Comparison of ENCODE assay signal across 30 cellular contexts in genomic region chr5:181058786-181059296, GRCh38. TPM values are rescaled to one million over a fixed set of nuclear protein-coding genes. Genes with fewer than 3 reads are reported as not detected.
A peak's percentile ranks its signal among the peaks of the same experiment; 100 is the strongest.
DNase-seq lines count a peak whose midpoint lies in the region; ATAC-seq and TF ChIP-seq lines count a peak whose summit lies in the region.
"Had no signal": no experiment of that assay in that cellular context is flagged by ENCODE, and none has a peak within 500 bp of the region (broad histone marks: within the 10 kb centered on the region; RNA-seq: fewer than 3 reads in every experiment).

No MANE protein-coding gene starts in this region.

- peak overlapping the region; percentile 45 for H3K4me2 ChIP-seq in H9 (ENCODE audit: insufficient read depth, insufficient read length, low read length)
- H3K4me2 ChIP-seq: SK-N-SH had no signal

- H3K4me1 Mint-ChIP-seq in H9: peaks cover 20 to 23% of the 10 kb centered on the region in 2 experiments
- no peaks in the 10 kb centered on the region for H3K4me1 Mint-ChIP-seq in activated naive CD8-positive, alpha-beta T cell treated with anti-CD3 and anti-CD28 coated beads for 36 hours

- no peak overlapping the region for H2BK20ac ChIP-seq in H9 (ENCODE audit: low read depth, low read length, poor library complexity, severe bottlenecking)

- H3K4me1 ChIP-seq in H9 (ENCODE audit: insufficient read depth, low read length): 0 out of 2 replicates have a peak, but pooled peaks cover 2% of the 10 kb centered on the region
- peaks cover 0 to 52% (median 13%) of the 10 kb centered on the region in 6 donors for H3K4me1 ChIP-seq in spleen
- H3K4me1 ChIP-seq: HAP-1 had no signal

- H3K27ac Mint-ChIP-seq in H9: no peak overlapping the region
- H3K27ac Mint-ChIP-seq in activated naive CD8-positive, alpha-beta T cell treated with anti-CD3 and anti-CD28 coated beads for 36 hours: no peak overlapping the region
- H3K27ac Mint-ChIP-seq: activated naive CD4-positive, alpha-beta T cell treated with anti-CD3 and anti-CD28 coated beads for 36 hours; immature natural killer cell; naive thymus-derived CD4-positive, alpha-beta T cell; T-helper 17 cell had no signal

- H3K27me3 ChIP-seq in H9 (ENCODE audit: insufficient read depth, low read length) (peaks cover 59% of the 10 kb centered on the region), spleen (replicated peaks in 1 of 7) (peaks cover 0 to 99% (median 27%) of the 10 kb centered on the region in 7 donors)

- no peak overlapping the region for H3K27ac ChIP-seq in H9 (ENCODE audit: insufficient read length, low read depth, low read length)
- H3K27ac ChIP-seq in coronary artery: no peak overlapping the region
- peak overlapping the region in 7 of 8 donors; percentile 4 to 74 (median 67) for H3K27ac ChIP-seq in spleen
- H3K27ac ChIP-seq: cardiac muscle cell, left lung, parathyroid adenoma, RWPE1 had no signal

- H3K79me2 ChIP-seq in H9 (ENCODE audit: insufficient read depth, low read length): no peaks in the 10 kb centered on the region
- H3K79me2 ChIP-seq: parathyroid adenoma had no signal

- H3K36me3 ChIP-seq in spleen: peaks cover 0 to 8% (median 0%) of the 10 kb centered on the region in 6 donors
- H3K36me3 ChIP-seq: cardiac muscle cell, HAP-1, left lung had no signal

- no peak overlapping the region for H2BK12ac ChIP-seq in H9 (ENCODE audit: insufficient read length, low read depth, low read length)

- peak overlapping the region; percentile 43 to 76 for H3K4me3 Mint-ChIP-seq in H9
- no peak overlapping the region for H3K4me3 Mint-ChIP-seq in activated naive CD8-positive, alpha-beta T cell treated with anti-CD3 and anti-CD28 coated beads for 36 hours
- H3K4me3 Mint-ChIP-seq: activated naive CD4-positive, alpha-beta T cell treated with anti-CD3 and anti-CD28 coated beads for 36 hours; immature natural killer cell; T-helper 17 cell had no signal

- ATAC-seq in left lobe of liver: peak; percentile 53
- ATAC-seq: left lung; naive thymus-derived CD4-positive, alpha-beta T cell; sciatic nerve; T-helper 17 cell had no signal

- H3K56ac ChIP-seq in H9 (ENCODE audit: insufficient read length, low read depth, low read length): no peak overlapping the region

- no peak overlapping the region for H2AK5ac ChIP-seq in H9 (ENCODE audit: insufficient read length, low read length)

- H3K9me3 Mint-ChIP-seq in H9: peaks cover 3 to 19% of the 10 kb centered on the region in 2 experiments; a peak in 3 of 5 replicates
- H3K9me3 Mint-ChIP-seq in activated naive CD8-positive, alpha-beta T cell treated with anti-CD3 and anti-CD28 coated beads for 36 hours: no peaks in the 10 kb centered on the region
- H3K9me3 Mint-ChIP-seq: activated naive CD4-positive, alpha-beta T cell treated with anti-CD3 and anti-CD28 coated beads for 36 hours had no signal

- no peak for TF ChIP-seq POLR2A in spleen (IDR thresholded peaks at IDR 0.05)

- H3K4me3 ChIP-seq in coronary artery: peak overlapping the region; percentile 36
- peak overlapping the region in 5 of 8 donors; percentile 9 to 53 (median 21) for H3K4me3 ChIP-seq in spleen
- H3K4me3 ChIP-seq: cardiac muscle cell, HAP-1, left lung had no signal

- H3K23ac ChIP-seq in H9 (ENCODE audit: insufficient read length, low read depth, low read length): no peak overlapping the region

- H3K9ac ChIP-seq in H9 (ENCODE audit: extremely low read depth, insufficient read length, low read length): no peak overlapping the region
- H3K9ac ChIP-seq: parathyroid adenoma, SK-N-SH had no signal

- no peak overlapping the region for H2BK15ac ChIP-seq in H9 (ENCODE audit: low read depth, low read length)

- H3K79me1 ChIP-seq in H9 (ENCODE audit: insufficient read depth, low read depth, low read length, poor library complexity, severe bottlenecking): no peaks in the 10 kb centered on the region

- intact Hi-C loops in spleen (cut with DNase I; ENCODE audit: low total_unique reads): no loop called here

- no peaks in the 10 kb centered on the region for H4K20me1 ChIP-seq in H9 (ENCODE audit: control insufficient read depth, insufficient read depth, insufficient read length)

- no peak overlapping the region for H2AFZ ChIP-seq in H9 (ENCODE audit: low read length)
- H2AFZ ChIP-seq: parathyroid adenoma had no signal

- WGBS in H9 (ENCODE audit: extremely low coverage, insufficient read length, low lambda C conversion rate): no CpG with 5 or more reads among the region's 22 CpGs
- WGBS in spleen, 5 donors: 12 to 32% (median 19%) methylated on average over 6 to 22 of the region's 22 CpGs

- no peak for DNase-seq in H9
- peak; percentile 9 for DNase-seq in coronary artery (ENCODE audit: low spot score)
- DNase-seq in left lobe of liver (ENCODE audit: low spot score): no peak
- DNase-seq in spleen: no peak
- no peak for DNase-seq in activated naive CD8-positive, alpha-beta T cell treated with anti-CD3 and anti-CD28 coated beads for 36 hours
- no peak for DNase-seq in NCI-H2081 (lab: John Stamatoyannopoulos, UW)
- DNase-seq in NCI-H187 treated with DMSO at 0.1 percent for 48 hours (lab: John Stamatoyannopoulos, UW): no peak
- DNase-seq: activated CD4-positive, alpha-beta T cell treated with anti-CD3 and anti-CD28 coated beads for 4 hours; activated naive CD4-positive, alpha-beta T cell treated with anti-CD3 and anti-CD28 coated beads for 36 hours; amygdala; C1 segment of cervical spinal cord; DND-41; immature natural killer cell; left lung; naive thymus-derived CD4-positive, alpha-beta T cell; NCI-H1092; NCI-H1930; NCI-H226; NCI-H82; SK-N-SH; stimulated activated CD8-positive, alpha-beta memory T cell treated with anti-CD3 and anti-CD28 coated beads, Interleukin-4, amount 100 ng/mL, for 48 hours; T-helper 17 cell had no signal

- peaks cover 0 to 1% (median 0%) of the 10 kb centered on the region in 3 experiments; a peak in 1 of 7 replicates for H3K36me3 Mint-ChIP-seq in H9 (ENCODE audit: insufficient read depth in 1 of 3, low read depth in 3 of 3)
- no peaks in the 10 kb centered on the region for H3K36me3 Mint-ChIP-seq in activated naive CD8-positive, alpha-beta T cell treated with anti-CD3 and anti-CD28 coated beads for 36 hours
- H3K36me3 Mint-ChIP-seq: immature natural killer cell; naive thymus-derived CD4-positive, alpha-beta T cell had no signal

- H3K4ac ChIP-seq in H9 (ENCODE audit: low read depth, low read length): no peak overlapping the region

- no peak overlapping the region for H2BK120ac ChIP-seq in H9 (ENCODE audit: low read depth, low read length, poor library complexity, severe bottlenecking)

- peaks cover 98% of the 10 kb centered on the region for H3K27me3 Mint-ChIP-seq in H9 (ENCODE audit: low read depth)
- H3K27me3 Mint-ChIP-seq in activated naive CD8-positive, alpha-beta T cell treated with anti-CD3 and anti-CD28 coated beads for 36 hours: peaks cover 96% of the 10 kb centered on the region

- H4K5ac ChIP-seq in H9 (ENCODE audit: insufficient read length, low read depth, low read length): no peak overlapping the region

- H3T11ph ChIP-seq in H9 (ENCODE audit: low read length): no peak overlapping the region

- no peak overlapping the region for H2BK5ac ChIP-seq in H9 (ENCODE audit: insufficient read length, low read length)

- no peak for TF ChIP-seq CTCF in H9 (conservative IDR thresholded peaks at IDR 0.05)
- no peak for TF ChIP-seq CTCF in coronary artery (IDR thresholded peaks at IDR 0.05)
- no peak for TF ChIP-seq CTCF in spleen (IDR thresholded peaks at IDR 0.05 in 8 of 11, conservative IDR thresholded peaks at IDR 0.05 in 3 of 11)

- H3K14ac ChIP-seq in H9 (ENCODE audit: insufficient read depth, low read length): no peak overlapping the region

- peaks cover 11% of the 10 kb centered on the region for H3K23me2 ChIP-seq in H9 (ENCODE audit: insufficient read length, low read depth, low read length, poor library complexity, severe bottlenecking)

- H3K9me3 ChIP-seq in H9 (ENCODE audit: control insufficient read depth, low read depth, low read length) (no peaks in the 10 kb centered on the region), spleen (no peaks in the 10 kb centered on the region)
- H3K9me3 ChIP-seq: HAP-1, left lung, SK-N-SH had no signal

- H4K8ac ChIP-seq in H9 (replicated peaks; ENCODE audit: insufficient read length, low read depth, low read length): no peak overlapping the region

- H3K18ac ChIP-seq in H9 (ENCODE audit: insufficient read length, low read depth, low read length): no peak overlapping the region

- no peak overlapping the region for H4K91ac ChIP-seq in H9 (ENCODE audit: insufficient read length, low read depth, low read length)

RNA-seq across cellular contexts. Expression of gene BTNL9, which starts 18.8 kb away (rescaled TPM):
- total RNA-seq in H9 (2021) (0.88 and 0.96 TPM in 2 replicates), left lobe of liver (8.8 TPM), spleen (100 to 1,000 TPM in 1 of 7 donors, 10 to 100 TPM in 6; 41.6 to 123 (median 86.3) TPM)
- polyA plus RNA-seq in spleen: 10 to 100 TPM; 17.2 to 91.1 (median 32.6) TPM
- under 1 TPM in 1 of 2 experiments, not detected in 1; 0.12 TPM for total RNA-seq in activated naive CD8-positive, alpha-beta T cell treated with anti-CD3 and anti-CD28 coated beads for 36 hours
- total RNA-seq: activated CD8-positive, alpha-beta memory T cell treated with anti-CD3 and anti-CD28 coated beads for 36 hours; activated naive CD4-positive, alpha-beta T cell treated with anti-CD3 and anti-CD28 coated beads for 36 hours; cardiac muscle cell; fibroblast of lung had no signal
- polyA plus RNA-seq: AG04450; cardiac muscle cell; fibroblast of lung; immature natural killer cell; naive thymus-derived CD4-positive, alpha-beta T cell; SK-N-SH had no signal

Comparison
In these comparisons a context has a peak if more than half of its experiments do, and no peak if none do; other contexts are left out.
1. H3K27ac ChIP-seq: peak in spleen (7 of 8); none in H9 (single experiment) and coronary artery (0 of 2).